ENCODE assay signal across 26 cellular contexts in genomic region chr15:32910839-32911238, GRCh38.
"Had no signal": no experiment of that assay in that cellular context is flagged by ENCODE, and none has a peak within 500 bp of the region (broad histone marks: within the 10 kb centered on the region; RNA-seq: fewer than 3 reads in every experiment).

No MANE protein-coding gene starts in this region.

- H3K4me1 ChIP-seq: left ventricle myocardium inferior, right atrium auricular region, right lobe of liver, testis, vagina had no signal

- H3K27me3 Mint-ChIP-seq: stimulated activated memory B cell treated with anti-CD40 and anti-IgM and Interleukin-4, amounts not matched to agents 10 μg/mL and 1 μg/mL and 100 μg/mL, for 72 hours had no signal

- H3K27ac ChIP-seq: left ventricle myocardium inferior, ovary, right atrium auricular region, right lobe of liver, testis, thyroid gland, transverse colon, upper lobe of left lung, vagina had no signal

- H3K4me3 ChIP-seq: left ventricle myocardium inferior, lung, ovary, right atrium auricular region, right lobe of liver, smooth muscle cell, testis, thyroid gland, transverse colon, upper lobe of left lung, vagina had no signal

- H3K27me3 ChIP-seq: ovary, right atrium auricular region, right lobe of liver, testis, thyroid gland, transverse colon, upper lobe of left lung, vagina had no signal

- H3K4me2 ChIP-seq: smooth muscle cell had no signal

- H3K9me3 Mint-ChIP-seq: mesothelial cell of epicardium; natural killer cell; nephron progenitor cell; stimulated activated memory B cell treated with anti-CD40 and anti-IgM and Interleukin-4, amounts not matched to agents 10 μg/mL and 1 μg/mL and 100 μg/mL, for 72 hours; stimulated activated naive CD8-positive, alpha-beta T cell treated with anti-CD3 and anti-CD28 coated beads, Interleukin-15, amount 100 ng/mL, for 72 hours had no signal

- H3K36me3 Mint-ChIP-seq: mesothelial cell of epicardium; natural killer cell; stimulated activated memory B cell treated with anti-CD40 and anti-IgM and Interleukin-4, amounts not matched to agents 10 μg/mL and 1 μg/mL and 100 μg/mL, for 72 hours had no signal

- H3K4me1 Mint-ChIP-seq: mesothelial cell of epicardium; natural killer cell; stimulated activated naive CD8-positive, alpha-beta T cell treated with anti-CD3 and anti-CD28 coated beads, Interleukin-15, amount 100 ng/mL, for 72 hours had no signal

- H3K36me3 ChIP-seq: left ventricle myocardium inferior, ovary, right atrium auricular region, thyroid gland, transverse colon, vagina had no signal

- H3K9me3 ChIP-seq: left ventricle myocardium inferior, ovary, right atrium auricular region, right lobe of liver, testis, thyroid gland, transverse colon, upper lobe of left lung, vagina had no signal

- ATAC-seq: natural killer cell; right lobe of liver; stimulated activated memory B cell treated with anti-CD40 and anti-IgM and Interleukin-4, amounts not matched to agents 10 μg/mL and 1 μg/mL and 100 μg/mL, for 72 hours; stimulated activated naive CD8-positive, alpha-beta T cell treated with anti-CD3 and anti-CD28 coated beads, Interleukin-15, amount 100 ng/mL, for 72 hours had no signal

- H3K27ac Mint-ChIP-seq: mesothelial cell of epicardium; natural killer cell; progenitor cell of endocrine pancreas; stimulated activated naive CD8-positive, alpha-beta T cell treated with anti-CD3 and anti-CD28 coated beads, Interleukin-15, amount 100 ng/mL, for 72 hours had no signal

- DNase-seq: islet precursor cell; left ventricle myocardium inferior; mesendoderm; naive B cell; natural killer cell; nephron progenitor cell; ovary; right lobe of liver; stimulated activated CD4-positive, alpha-beta T cell treated with anti-CD3 and anti-CD28 coated beads, Interleukin-1b, Interleukin-23, amount 100 ng/mL, for 48 hours; stimulated activated CD4-positive, alpha-beta T cell treated with anti-CD3 and anti-CD28 coated beads, Interleukin-2, amount 100 ng/mL, for 48 hours; stimulated activated CD4-positive, alpha-beta T cell treated with anti-CD3 and anti-CD28 coated beads, Interleukin-4, amount 100 ng/mL, for 4 hours; stimulated activated CD8-positive, alpha-beta memory T cell treated with anti-CD3 and anti-CD28 coated beads, Interleukin-4, amount 100 ng/mL, for 48 hours; stimulated activated naive CD4-positive, alpha-beta T cell treated with Interleukin-2 at 50 U/mL for 16 hours; stimulated activated naive CD8-positive, alpha-beta T cell treated with anti-CD3 and anti-CD28 coated beads, Interleukin-15, amount 100 ng/mL, for 72 hours; substantia nigra; testis; thyroid gland; transverse colon; upper lobe of left lung had no signal

- H3K4me3 Mint-ChIP-seq: mesothelial cell of epicardium; natural killer cell; nephron progenitor cell; stimulated activated memory B cell treated with anti-CD40 and anti-IgM and Interleukin-4, amounts not matched to agents 10 μg/mL and 1 μg/mL and 100 μg/mL, for 72 hours; stimulated activated naive CD8-positive, alpha-beta T cell treated with anti-CD3 and anti-CD28 coated beads, Interleukin-15, amount 100 ng/mL, for 72 hours had no signal
